Comparison of ENCODE assay signal across 10 cellular contexts in genomic region chr6:111759836-111760785, GRCh38.
DNase-seq lines count a peak whose midpoint lies in the region; ATAC-seq and TF ChIP-seq lines count a peak whose summit lies in the region.
"Had no signal": no experiment of that assay in that cellular context is flagged by ENCODE, and none has a peak within 500 bp of the region (broad histone marks: within the 10 kb centered on the region; RNA-seq: fewer than 3 reads in every experiment).

No MANE protein-coding gene starts in this region.

- H3K9me3 ChIP-seq in thoracic aorta = no peaks in the 10 kb centered on the region
- H3K9me3 ChIP-seq: right lobe of liver had no signal

- no peak for ATAC-seq in thoracic aorta (ENCODE audit: insufficient number of reproducible peaks, low FRiP score, low read depth)
- no peak for ATAC-seq in GM21576 (IDR thresholded peaks at IDR 0.05; ENCODE audit: unreplicated experiment)
- no peak for ATAC-seq in HG02588 (IDR thresholded peaks at IDR 0.05; ENCODE audit: unreplicated experiment)

- DNase-seq in activated CD4-positive, alpha-beta T cell treated with anti-CD3 and anti-CD28 coated beads, Interleukin-2, amount 10 ng/mL, durations not matched to agents 24 days and 14 days = peak; percentile 86
- DNase-seq in activated CD4-positive, alpha-beta T cell treated with anti-CD3 and anti-CD28 coated beads for 1 hour = no peak
- peak; percentile 57 for DNase-seq in astrocyte of the cerebellum (ENCODE audit: low read depth)
- peak; percentile 43 for DNase-seq in left kidney (ENCODE audit: low read depth, low spot score)
- no peak for DNase-seq in thoracic aorta (ENCODE audit: low spot score)
- DNase-seq in SHP77 (lab: John Stamatoyannopoulos, UW) = no peak
- DNase-seq: right lobe of liver had no signal

- peak overlapping the region; percentile 96 for H3K27ac Mint-ChIP-seq in activated CD4-positive, alpha-beta T cell treated with anti-CD3 and anti-CD28 coated beads, Interleukin-2, amount 10 ng/mL, durations not matched to agents 24 days and 14 days

- H3K4me1 ChIP-seq in thoracic aorta (ENCODE audit: control insufficient read depth in 1 of 2, low read depth in 2 of 2) = peaks cover 4 to 12% of the 10 kb centered on the region in 2 donors
- H3K4me1 ChIP-seq: right lobe of liver had no signal

- no peaks in the 10 kb centered on the region for H3K27me3 Mint-ChIP-seq in activated CD4-positive, alpha-beta T cell treated with anti-CD3 and anti-CD28 coated beads, Interleukin-2, amount 10 ng/mL, durations not matched to agents 24 days and 14 days

- TF ChIP-seq CTCF in astrocyte of the cerebellum (IDR thresholded peaks at IDR 0.05; ENCODE audit: low read depth, low read length, missing control alignments) = no peak
- no peak for TF ChIP-seq CTCF in thoracic aorta (IDR thresholded peaks at IDR 0.05)

- H3K27ac ChIP-seq in thoracic aorta = no peak overlapping the region
- H3K27ac ChIP-seq: C4-2B had no signal

- H3K4me3 ChIP-seq in astrocyte of the cerebellum (ENCODE audit: low read depth, low read length) = no peak overlapping the region
- H3K4me3 ChIP-seq in thoracic aorta = peak overlapping the region; percentile 40

- peak overlapping the region; percentile 81 for H3K4me3 Mint-ChIP-seq in activated CD4-positive, alpha-beta T cell treated with anti-CD3 and anti-CD28 coated beads, Interleukin-2, amount 10 ng/mL, durations not matched to agents 24 days and 14 days

- H3K36me3 Mint-ChIP-seq in activated CD4-positive, alpha-beta T cell treated with anti-CD3 and anti-CD28 coated beads, Interleukin-2, amount 10 ng/mL, durations not matched to agents 24 days and 14 days (ENCODE audit: low read depth) = peaks cover 56% of the 10 kb centered on the region

- in situ Hi-C loops in astrocyte of the cerebellum (cut with HindIII; ENCODE audit: low sequenced_read_pairs) = no loop called here

- H3K9me3 Mint-ChIP-seq in activated CD4-positive, alpha-beta T cell treated with anti-CD3 and anti-CD28 coated beads, Interleukin-2, amount 10 ng/mL, durations not matched to agents 24 days and 14 days = no peaks in the 10 kb centered on the region

- peaks cover 84% of the 10 kb centered on the region for H3K4me1 Mint-ChIP-seq in activated CD4-positive, alpha-beta T cell treated with anti-CD3 and anti-CD28 coated beads, Interleukin-2, amount 10 ng/mL, durations not matched to agents 24 days and 14 days

- H3K36me3 ChIP-seq in thoracic aorta = no peaks in the 10 kb centered on the region
- H3K36me3 ChIP-seq: right lobe of liver had no signal

- intact Hi-C loops in activated CD4-positive, alpha-beta T cell treated with anti-CD3 and anti-CD28 coated beads, Interleukin-2, amount 10 ng/mL, durations not matched to agents 24 days and 14 days (cut with micrococcal nuclease) = loop anchor here (1.0 to 10.0 kb wide), 6 partner anchors 8 to 275 kb away; partner anchors contain the start of gene REV3L

- H3K27me3 ChIP-seq in thoracic aorta (replicated peaks; ENCODE audit: insufficient read depth) = no peaks in the 10 kb centered on the region
- H3K27me3 ChIP-seq: right lobe of liver had no signal

Comparison
In these comparisons a context has a peak if more than half of its experiments do, and no peak if none do; other contexts are left out.
1. DNase-seq: peak in activated CD4-positive, alpha-beta T cell treated with anti-CD3 and anti-CD28 coated beads, Interleukin-2, amount 10 ng/mL, durations not matched to agents 24 days and 14 days (single experiment), astrocyte of the cerebellum (single experiment) and left kidney (single experiment); none in activated CD4-positive, alpha-beta T cell treated with anti-CD3 and anti-CD28 coated beads for 1 hour (single experiment), thoracic aorta (single experiment) and SHP77 (0 of 2).